8 cellular contexts compared by ENCODE assay signal in the genomic region with DNA sequence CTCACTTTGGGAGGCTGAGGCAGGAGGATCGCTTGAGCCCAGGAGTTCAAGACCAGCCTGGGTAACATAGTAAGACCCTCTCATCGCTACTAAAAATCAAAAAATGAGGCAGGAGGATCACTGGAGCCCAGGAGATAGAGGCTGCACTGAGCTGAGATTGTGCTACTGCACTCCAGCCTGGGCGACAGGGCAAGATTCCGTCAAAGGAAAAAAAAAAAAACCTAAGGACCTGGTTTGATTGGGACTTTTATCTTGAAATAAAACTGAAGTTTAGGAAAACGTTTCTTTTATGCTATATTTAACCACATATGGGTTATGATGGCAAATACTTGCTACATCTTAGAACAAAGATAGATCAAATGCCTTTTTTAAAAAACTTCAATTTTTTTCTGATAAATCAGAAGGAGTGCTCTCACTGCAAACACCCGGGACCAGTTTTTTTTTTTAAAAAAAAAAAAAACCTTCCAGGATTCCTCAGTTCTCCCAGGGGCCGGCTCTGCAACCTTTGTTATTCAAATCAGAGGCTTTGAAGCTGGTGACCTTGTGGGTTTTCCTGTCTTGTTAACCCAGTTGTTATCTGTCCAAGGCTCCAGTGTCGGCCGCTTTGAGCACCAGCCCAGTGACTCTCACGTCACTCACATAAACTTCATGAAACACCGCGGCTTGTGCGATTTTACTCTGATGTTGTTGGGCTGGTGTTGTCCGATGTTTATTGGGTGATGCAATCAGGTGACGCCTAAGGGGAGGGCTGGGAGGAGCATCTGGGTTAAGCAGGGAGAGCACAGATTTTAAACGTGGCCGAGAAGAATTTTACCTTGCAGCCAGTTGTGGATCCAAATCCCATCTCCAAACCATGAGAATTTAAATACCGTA. TPM values are rescaled to one million over a fixed set of nuclear protein-coding genes. Genes with fewer than 3 reads are reported as not detected.
DNase-seq lines count a peak whose midpoint lies in the region; ATAC-seq and TF ChIP-seq lines count a peak whose summit lies in the region.

No MANE protein-coding gene starts in this region.

- H3K4ac ChIP-seq in mesendoderm (ENCODE audit: low read depth, low read length) = peak overlapping the region; percentile 70

- no peak overlapping the region for H3K23ac ChIP-seq in mesendoderm (ENCODE audit: low read length)

- H3K36me3 ChIP-seq in ectodermal cell (ENCODE audit: control insufficient read depth, insufficient read depth, low read length) (no peaks in the 10 kb centered on the region), mesendoderm (ENCODE audit: control insufficient read depth, insufficient read depth, low read length) (no peaks in the 10 kb centered on the region)

- no peak overlapping the region for H3K4me2 ChIP-seq in mesendoderm (ENCODE audit: low read length)

- H3K79me1 ChIP-seq in mesendoderm (ENCODE audit: low read length) = no peaks in the 10 kb centered on the region

- H3K9me3 Mint-ChIP-seq in type B pancreatic cell = no peaks in the 10 kb centered on the region

- DNase-seq in Caki2 (ENCODE audit: low read depth) (peak; percentile 61), LHCN-M2 (ENCODE audit: low read depth) (peak; percentile 73), mesendoderm (peak; percentile 96), type B pancreatic cell (ENCODE audit: extremely low spot score, unreplicated experiment) (no peak), GM13977 (ENCODE audit: low spot score) (no peak), superior temporal gyrus (ENCODE audit: extremely low spot score) (no peak)

- WGBS in ectodermal cell, 2 experiments = 16% methylated on average over 17 of the region's 18 CpGs
- no CpG with 5 or more reads among the region's 18 CpGs for WGBS in mesendoderm (ENCODE audit: extremely low coverage, insufficient coverage, low lambda C conversion rate)

- no peaks in the 10 kb centered on the region for H3K9me3 ChIP-seq in ectodermal cell (ENCODE audit: control insufficient read depth, low read length)

- H3K27ac Mint-ChIP-seq in type B pancreatic cell = peak overlapping the region; percentile 93

- H3K4me1 ChIP-seq in ectodermal cell (ENCODE audit: control insufficient read depth, insufficient read depth, low read length) (peaks cover 19% of the 10 kb centered on the region), mesendoderm (ENCODE audit: control insufficient read depth, low read depth, low read length) (no peaks in the 10 kb centered on the region)

- no peaks in the 10 kb centered on the region for H3K36me3 Mint-ChIP-seq in type B pancreatic cell

- in situ Hi-C loops in Caki2 (cut with HindIII; ENCODE audit: low pct_unique_long_range_greater_than_20kb, low sequenced_read_pairs) = no loop called here
- in situ Hi-C loops in GM13977 (cut with MboI; ENCODE audit: low pct_unique_long_range_greater_than_20kb, low sequenced_read_pairs, unreplicated experiment) = no loop called here

- no peak overlapping the region for H4K5ac ChIP-seq in mesendoderm (ENCODE audit: low read length)

- no peak overlapping the region for H2BK15ac ChIP-seq in mesendoderm (replicated peaks; ENCODE audit: low read depth)

- H3K27ac ChIP-seq in ectodermal cell (ENCODE audit: insufficient read depth, low read depth, low read length, poor library complexity, severe bottlenecking) (peak overlapping the region; percentile 28), mesendoderm (ENCODE audit: low read depth, low read length) (peak overlapping the region; percentile 54)

- H3K56ac ChIP-seq in mesendoderm (ENCODE audit: low read length) = peak overlapping the region; percentile 73

- H4K8ac ChIP-seq in mesendoderm (ENCODE audit: low read depth, low read length) = no peak overlapping the region

- no peaks in the 10 kb centered on the region for H3K79me2 ChIP-seq in mesendoderm (ENCODE audit: control insufficient read depth, insufficient read depth, low read length)

- no peak for TF ChIP-seq CTCF in type B pancreatic cell (conservative IDR thresholded peaks at IDR 0.05)
- TF ChIP-seq CTCF in GM13977 (IDR thresholded peaks at IDR 0.05; ENCODE audit: extremely low read depth, insufficient read depth, missing control alignments) = no peak

- no peak overlapping the region for H2AK5ac ChIP-seq in mesendoderm (ENCODE audit: low read length)

- H3K27me3 Mint-ChIP-seq in type B pancreatic cell = no peaks in the 10 kb centered on the region

- peak overlapping the region; percentile 67 for H3K9ac ChIP-seq in mesendoderm (ENCODE audit: low read length)

- H2BK5ac ChIP-seq in mesendoderm (ENCODE audit: low read length) = peak overlapping the region; percentile 3

- H3K27me3 ChIP-seq in ectodermal cell (ENCODE audit: control insufficient read depth, insufficient read depth, low read length, poor library complexity, severe bottlenecking) = no peaks in the 10 kb centered on the region
- no peaks in the 10 kb centered on the region for H3K27me3 ChIP-seq in mesendoderm (ENCODE audit: insufficient read depth, low read length, poor library complexity)

- ATAC-seq in SK-N-SH treated with all-trans-retinoic acid at 6 μM for 48 hours = peak; percentile 90

- peak overlapping the region; percentile 7 for H3K4me3 ChIP-seq in ectodermal cell (ENCODE audit: insufficient read depth, low read depth, low read length)
- no peak overlapping the region for H3K4me3 ChIP-seq in mesendoderm (ENCODE audit: low read length)

- peaks cover 8% of the 10 kb centered on the region for H3K4me1 Mint-ChIP-seq in type B pancreatic cell (ENCODE audit: unreplicated experiment)

- peak overlapping the region; percentile 61 for H3K4me3 Mint-ChIP-seq in type B pancreatic cell

- H2BK120ac ChIP-seq in mesendoderm (ENCODE audit: low read depth, low read length) = no peak overlapping the region

- peak overlapping the region; percentile 16 for H3K18ac ChIP-seq in mesendoderm (ENCODE audit: low read length)

TF ChIP-seq in SK-N-SH treated with all-trans-retinoic acid at 6 μM for 48 hours, 23 proteins besides CTCF, POLR2A, EP300 and RAD21:
- TF ChIP-seq RARB (CRISPR knock-in tag; IDR thresholded peaks at IDR 0.05) (no peak), ISL1 (CRISPR knock-in tag; IDR thresholded peaks at IDR 0.05) (no peak), BACH2 (CRISPR knock-in tag; IDR thresholded peaks at IDR 0.05; ENCODE audit: borderline replicate concordance) (no peak), ESRRG (CRISPR knock-in tag; IDR thresholded peaks at IDR 0.05) (no peak), TCF4 (CRISPR knock-in tag; IDR thresholded peaks at IDR 0.05; ENCODE audit: borderline replicate concordance) (no peak), ZNF565 (CRISPR knock-in tag; conservative IDR thresholded peaks at IDR 0.05; ENCODE audit: low read depth) (no peak), ZNF70 (CRISPR knock-in tag; IDR thresholded peaks at IDR 0.05) (no peak), ZFP3 (CRISPR knock-in tag; IDR thresholded peaks at IDR 0.05) (no peak), ZC3H10 (CRISPR knock-in tag; IDR thresholded peaks at IDR 0.05) (no peak), ZFP30 (CRISPR knock-in tag; IDR thresholded peaks at IDR 0.05) (no peak), GLIS3 (CRISPR knock-in tag; IDR thresholded peaks at IDR 0.05) (no peak), PPARA (CRISPR knock-in tag; IDR thresholded peaks at IDR 0.05; ENCODE audit: borderline replicate concordance) (no peak), ZNF8 (CRISPR knock-in tag; IDR thresholded peaks at IDR 0.05) (no peak), SNAI2 (CRISPR knock-in tag; IDR thresholded peaks at IDR 0.05) (no peak)
- TF ChIP-seq, protein P1, sequence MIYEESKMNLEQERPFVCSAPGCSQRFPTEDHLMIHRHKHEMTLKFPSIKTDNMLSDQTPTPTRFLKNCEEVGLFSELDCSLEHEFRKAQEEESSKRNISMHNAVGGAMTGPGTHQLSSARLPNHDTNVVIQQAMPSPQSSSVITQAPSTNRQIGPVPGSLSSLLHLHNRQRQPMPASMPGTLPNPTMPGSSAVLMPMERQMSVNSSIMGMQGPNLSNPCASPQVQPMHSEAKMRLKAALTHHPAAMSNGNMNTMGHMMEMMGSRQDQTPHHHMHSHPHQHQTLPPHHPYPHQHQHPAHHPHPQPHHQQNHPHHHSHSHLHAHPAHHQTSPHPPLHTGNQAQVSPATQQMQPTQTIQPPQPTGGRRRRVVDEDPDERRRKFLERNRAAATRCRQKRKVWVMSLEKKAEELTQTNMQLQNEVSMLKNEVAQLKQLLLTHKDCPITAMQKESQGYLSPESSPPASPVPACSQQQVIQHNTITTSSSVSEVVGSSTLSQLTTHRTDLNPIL (CRISPR knock-in tag; IDR thresholded peaks at IDR 0.05; ENCODE audit: low read depth) = no peak

RNA-seq across cellular contexts. Expression of gene SLC22A11, which starts 10.5 kb away (rescaled TPM):
- total RNA-seq in Caki2 (2014; rRNA removed; shearing (Covaris generic); ENCODE audit: low replicate concordance) = 0.09 and 0.81 TPM in 2 replicates
- total RNA-seq in LHCN-M2 (2014; rRNA removed) (not detected in 2 replicates), type B pancreatic cell (ENCODE audit: low replicate concordance) (0.59 and 0.65 TPM in 2 replicates)
- not detected for polyA plus RNA-seq in LHCN-M2 (2012)
- not detected for polyA plus RNA-seq in ectodermal cell (2013, experiment 1 of 4)
- polyA plus RNA-seq in ectodermal cell (2013, experiment 2 of 4) = not detected
- not detected for polyA plus RNA-seq in ectodermal cell (2013, experiment 3 of 4)
- polyA plus RNA-seq in ectodermal cell (2013, experiment 4 of 4) = not detected
- 0.03 TPM for polyA plus RNA-seq in mesendoderm (2013, experiment 1 of 2)
- 0.03 TPM for polyA plus RNA-seq in mesendoderm (2013, experiment 2 of 2)

RNA-seq across cellular contexts. Expression of gene SLC22A12, which starts 24.7 kb away (rescaled TPM):
- not detected in 2 replicates for total RNA-seq in Caki2 (2014; rRNA removed; shearing (Covaris generic); ENCODE audit: low replicate concordance)
- not detected in 2 replicates for total RNA-seq in LHCN-M2 (2014; rRNA removed)
- not detected for polyA plus RNA-seq in LHCN-M2 (2012)
- not detected for polyA plus RNA-seq in ectodermal cell (2013, experiment 1 of 4)
- polyA plus RNA-seq in ectodermal cell (2013, experiment 2 of 4) = not detected
- not detected for polyA plus RNA-seq in ectodermal cell (2013, experiment 3 of 4)
- not detected for polyA plus RNA-seq in ectodermal cell (2013, experiment 4 of 4)
- not detected for polyA plus RNA-seq in mesendoderm (2013, experiment 1 of 2)
- not detected for polyA plus RNA-seq in mesendoderm (2013, experiment 2 of 2)
- not detected in 2 replicates for total RNA-seq in type B pancreatic cell (ENCODE audit: low replicate concordance)

Comparison
In these comparisons a context has a peak if more than half of its experiments do, and no peak if none do; other contexts are left out.
1. DNase-seq: peak in Caki2 (single experiment), LHCN-M2 (single experiment) and mesendoderm (single experiment); none in type B pancreatic cell (single experiment), GM13977 (single experiment) and superior temporal gyrus (single experiment).